2 cellular contexts compared by ENCODE assay signal in genomic region chr1:36111151-36111550, GRCh38.
TF ChIP-seq lines count a peak whose summit lies in the region.

No MANE protein-coding gene starts in this region.

TF ChIP-seq in GM23338, 12 proteins besides CTCF, POLR2A, EP300 and RAD21:
- TF ChIP-seq EZH2phosphoT487 (IDR thresholded peaks at IDR 0.05; ENCODE audit: unreplicated experiment) (no peak), EZH2 (IDR thresholded peaks at IDR 0.05; ENCODE audit: low read depth, unreplicated experiment) (no peak), REST (IDR thresholded peaks at IDR 0.05; ENCODE audit: unreplicated experiment) (no peak), STAT1 (IDR thresholded peaks at IDR 0.05; ENCODE audit: unreplicated experiment) (no peak), CREB1 (CRISPR knock-in tag; IDR thresholded peaks at IDR 0.05; ENCODE audit: low read depth) (no peak), NANOG (IDR thresholded peaks at IDR 0.05; ENCODE audit: borderline replicate concordance) (no peak), ZNF331 (CRISPR knock-in tag; IDR thresholded peaks at IDR 0.05; ENCODE audit: low read depth) (no peak), ETS1 (IDR thresholded peaks at IDR 0.05) (no peak), ZNF114 (CRISPR knock-in tag; IDR thresholded peaks at IDR 0.05) (no peak)
- TF ChIP-seq, protein P1, sequence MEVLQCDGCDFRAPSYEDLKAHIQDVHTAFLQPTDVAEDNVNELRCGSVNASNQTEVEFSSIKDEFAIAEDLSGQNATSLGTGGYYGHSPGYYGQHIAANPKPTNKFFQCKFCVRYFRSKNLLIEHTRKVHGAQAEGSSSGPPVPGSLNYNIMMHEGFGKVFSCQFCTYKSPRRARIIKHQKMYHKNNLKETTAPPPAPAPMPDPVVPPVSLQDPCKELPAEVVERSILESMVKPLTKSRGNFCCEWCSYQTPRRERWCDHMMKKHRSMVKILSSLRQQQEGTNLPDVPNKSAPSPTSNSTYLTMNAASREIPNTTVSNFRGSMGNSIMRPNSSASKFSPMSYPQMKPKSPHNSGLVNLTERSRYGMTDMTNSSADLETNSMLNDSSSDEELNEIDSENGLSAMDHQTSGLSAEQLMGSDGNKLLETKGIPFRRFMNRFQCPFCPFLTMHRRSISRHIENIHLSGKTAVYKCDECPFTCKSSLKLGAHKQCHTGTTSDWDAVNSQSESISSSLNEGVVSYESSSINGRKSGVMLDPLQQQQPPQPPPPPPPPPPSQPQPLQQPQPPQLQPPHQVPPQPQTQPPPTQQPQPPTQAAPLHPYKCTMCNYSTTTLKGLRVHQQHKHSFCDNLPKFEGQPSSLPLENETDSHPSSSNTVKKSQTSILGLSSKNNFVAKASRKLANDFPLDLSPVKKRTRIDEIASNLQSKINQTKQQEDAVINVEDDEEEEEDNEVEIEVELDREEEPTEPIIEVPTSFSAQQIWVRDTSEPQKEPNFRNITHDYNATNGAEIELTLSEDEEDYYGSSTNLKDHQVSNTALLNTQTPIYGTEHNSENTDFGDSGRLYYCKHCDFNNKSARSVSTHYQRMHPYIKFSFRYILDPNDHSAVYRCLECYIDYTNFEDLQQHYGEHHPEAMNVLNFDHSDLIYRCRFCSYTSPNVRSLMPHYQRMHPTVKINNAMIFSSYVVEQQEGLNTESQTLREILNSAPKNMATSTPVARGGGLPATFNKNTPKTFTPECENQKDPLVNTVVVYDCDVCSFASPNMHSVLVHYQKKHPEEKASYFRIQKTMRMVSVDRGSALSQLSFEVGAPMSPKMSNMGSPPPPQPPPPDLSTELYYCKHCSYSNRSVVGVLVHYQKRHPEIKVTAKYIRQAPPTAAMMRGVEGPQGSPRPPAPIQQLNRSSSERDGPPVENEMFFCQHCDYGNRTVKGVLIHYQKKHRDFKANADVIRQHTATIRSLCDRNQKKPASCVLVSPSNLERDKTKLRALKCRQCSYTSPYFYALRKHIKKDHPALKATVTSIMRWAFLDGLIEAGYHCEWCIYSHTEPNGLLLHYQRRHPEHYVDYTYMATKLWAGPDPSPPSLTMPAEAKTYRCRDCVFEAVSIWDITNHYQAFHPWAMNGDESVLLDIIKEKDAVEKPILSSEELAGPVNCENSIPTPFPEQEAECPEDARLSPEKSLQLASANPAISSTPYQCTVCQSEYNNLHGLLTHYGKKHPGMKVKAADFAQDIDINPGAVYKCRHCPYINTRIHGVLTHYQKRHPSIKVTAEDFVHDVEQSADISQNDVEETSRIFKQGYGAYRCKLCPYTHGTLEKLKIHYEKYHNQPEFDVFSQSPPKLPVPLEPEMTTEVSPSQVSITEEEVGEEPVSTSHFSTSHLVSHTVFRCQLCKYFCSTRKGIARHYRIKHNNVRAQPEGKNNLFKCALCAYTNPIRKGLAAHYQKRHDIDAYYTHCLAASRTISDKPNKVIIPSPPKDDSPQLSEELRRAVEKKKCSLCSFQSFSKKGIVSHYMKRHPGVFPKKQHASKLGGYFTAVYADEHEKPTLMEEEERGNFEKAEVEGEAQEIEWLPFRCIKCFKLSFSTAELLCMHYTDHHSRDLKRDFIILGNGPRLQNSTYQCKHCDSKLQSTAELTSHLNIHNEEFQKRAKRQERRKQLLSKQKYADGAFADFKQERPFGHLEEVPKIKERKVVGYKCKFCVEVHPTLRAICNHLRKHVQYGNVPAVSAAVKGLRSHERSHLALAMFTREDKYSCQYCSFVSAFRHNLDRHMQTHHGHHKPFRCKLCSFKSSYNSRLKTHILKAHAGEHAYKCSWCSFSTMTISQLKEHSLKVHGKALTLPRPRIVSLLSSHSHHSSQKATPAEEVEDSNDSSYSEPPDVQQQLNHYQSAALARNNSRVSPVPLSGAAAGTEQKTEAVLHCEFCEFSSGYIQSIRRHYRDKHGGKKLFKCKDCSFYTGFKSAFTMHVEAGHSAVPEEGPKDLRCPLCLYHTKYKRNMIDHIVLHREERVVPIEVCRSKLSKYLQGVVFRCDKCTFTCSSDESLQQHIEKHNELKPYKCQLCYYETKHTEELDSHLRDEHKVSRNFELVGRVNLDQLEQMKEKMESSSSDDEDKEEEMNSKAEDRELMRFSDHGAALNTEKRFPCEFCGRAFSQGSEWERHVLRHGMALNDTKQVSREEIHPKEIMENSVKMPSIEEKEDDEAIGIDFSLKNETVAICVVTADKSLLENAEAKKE (CRISPR knock-in tag; IDR thresholded peaks at IDR 0.05): no peak

TF ChIP-seq in GM12891, 5 proteins besides CTCF, POLR2A, EP300 and RAD21:
- no peak for TF ChIP-seq POLR2AphosphoS5 (IDR thresholded peaks at IDR 0.05; ENCODE audit: low read depth, low read length)
- TF ChIP-seq POU2F2 (IDR thresholded peaks at IDR 0.05; ENCODE audit: low read depth, low read length): no peak
- no peak for TF ChIP-seq PAX5 (IDR thresholded peaks at IDR 0.05; ENCODE audit: insufficient read depth, low read length, severe bottlenecking)
- TF ChIP-seq TAF1 (IDR thresholded peaks at IDR 0.05; ENCODE audit: low read depth, low read length): no peak
- no peak for TF ChIP-seq SPI1 (IDR thresholded peaks at IDR 0.05; ENCODE audit: low read depth, low read length)
